Comparison of ENCODE assay signal across 20 cellular contexts in genomic region chr6:9938801-9939200, GRCh38.
"Had no signal": no experiment of that assay in that cellular context is flagged by ENCODE, and none has a peak within 500 bp of the region (broad histone marks: within the 10 kb centered on the region; RNA-seq: fewer than 3 reads in every experiment).

No MANE protein-coding gene starts in this region.

- H3K36me3 Mint-ChIP-seq: type B pancreatic cell had no signal

- H3K27ac Mint-ChIP-seq: dendritic cell treated with granulocyte-macrophage colony-stimulating factor and Interleukin-4, amounts not matched to agents 40 ng/mL and 50 ng/mL, for 4 days; naive thymus-derived CD8-positive, alpha-beta T cell; type B pancreatic cell had no signal

- DNase-seq: cerebellar nuclear complex; effector CD4-positive, alpha-beta T cell; gastrocnemius medialis; heart right ventricle; hypothalamus; kidney glomerular epithelial cell; mesendoderm; naive thymus-derived CD8-positive, alpha-beta T cell; ovary; right cardiac atrium; small intestine; stimulated activated CD4-positive, alpha-beta T cell treated with anti-CD3 and anti-CD28 coated beads, Interleukin-12 subunit alpha, Interleukin-12 subunit beta, amount 100 ng/mL, for 4 hours; stimulated activated naive CD4-positive, alpha-beta T cell; stomach; thyroid gland; uterus had no signal

- ATAC-seq: esophagus mucosa; gastrocnemius medialis; heart right ventricle; naive thymus-derived CD8-positive, alpha-beta T cell; right cardiac atrium had no signal

- H3K27me3 Mint-ChIP-seq: dendritic cell treated with granulocyte-macrophage colony-stimulating factor and Interleukin-4, amounts not matched to agents 40 ng/mL and 50 ng/mL, for 4 days; type B pancreatic cell had no signal

- H3K27ac ChIP-seq: gastrocnemius medialis, heart right ventricle, neutrophil, ovary, stomach, thyroid gland, uterus had no signal

- H3K4me1 Mint-ChIP-seq: naive thymus-derived CD8-positive, alpha-beta T cell had no signal

- H3K4me3 ChIP-seq: gastrocnemius medialis, heart right ventricle, ovary, stomach, thyroid gland, uterus had no signal

- H3K27me3 ChIP-seq: gastrocnemius medialis, heart right ventricle, neutrophil, ovary, stomach, thyroid gland, uterus had no signal

- H3K9me3 ChIP-seq: gastrocnemius medialis, heart right ventricle, neutrophil, ovary, stomach, thyroid gland, uterus had no signal

- H3K36me3 ChIP-seq: gastrocnemius medialis, heart right ventricle, neutrophil, ovary, stomach, thyroid gland, uterus had no signal

- H3K4me1 ChIP-seq: gastrocnemius medialis, heart right ventricle, thyroid gland, uterus had no signal

- H3K4me3 Mint-ChIP-seq: dendritic cell treated with granulocyte-macrophage colony-stimulating factor and Interleukin-4, amounts not matched to agents 40 ng/mL and 50 ng/mL, for 4 days; naive thymus-derived CD8-positive, alpha-beta T cell; type B pancreatic cell had no signal
